ENCODE assay signal across 1 cellular context in genomic region chr21:33542640-33543504, GRCh38.
TF ChIP-seq lines count a peak whose summit lies in the region.

SON (plus strand) TSS chr21:33543038; CDS start chr21:33543093, 55 bp downstream.

TF ChIP-seq in HepG2, 621 proteins besides CTCF, POLR2A, EP300 and RAD21 (continued from another document and continues in another):
- TF ChIP-seq SNAPC4 (CRISPR knock-in tag; IDR thresholded peaks at IDR 0.05) (no peak), ZNF296 (CRISPR knock-in tag; conservative IDR thresholded peaks at IDR 0.05) (no peak), ADNP (CRISPR knock-in tag; IDR thresholded peaks at IDR 0.05) (no peak), SMAD3 (CRISPR knock-in tag; IDR thresholded peaks at IDR 0.05) (peak; percentile 75), MXD3 (CRISPR knock-in tag; IDR thresholded peaks at IDR 0.05) (no peak), MAFF (IDR thresholded peaks at IDR 0.05; ENCODE audit: low read depth, low read length) (peak; percentile 45; the same call in 1 of the 2 replicates), RCOR2 (CRISPR knock-in tag; IDR thresholded peaks at IDR 0.05) (no peak), AHR (CRISPR knock-in tag; IDR thresholded peaks at IDR 0.05) (peak; percentile 10; the same call in 1 of the 2 replicates), HNRNPK (IDR thresholded peaks at IDR 0.05; ENCODE audit: low read depth, low read length, poor library complexity, severe bottlenecking) (no peak), FOSL1 (CRISPR knock-in tag; IDR thresholded peaks at IDR 0.05; ENCODE audit: borderline replicate concordance) (no peak), FOXJ3 (CRISPR knock-in tag; IDR thresholded peaks at IDR 0.05; ENCODE audit: borderline replicate concordance) (no peak), ATF3 (CRISPR knock-in tag; IDR thresholded peaks at IDR 0.05) (no peak; the same call in 1 of the 2 replicates), TFDP1 (CRISPR knock-in tag; IDR thresholded peaks at IDR 0.05; ENCODE audit: borderline replicate concordance) (peak; percentile 75; the same call in 1 of the 2 replicates), BORCS8-MEF2B (CRISPR knock-in tag; IDR thresholded peaks at IDR 0.05) (no peak; the same call in 1 of the 2 replicates), ZNF572 (CRISPR knock-in tag; IDR thresholded peaks at IDR 0.05) (no peak), SIN3B (IDR thresholded peaks at IDR 0.05; ENCODE audit: low read length) (no peak), ZBTB4 (CRISPR knock-in tag; IDR thresholded peaks at IDR 0.05; ENCODE audit: borderline replicate concordance) (no peak), SP4 (CRISPR knock-in tag; IDR thresholded peaks at IDR 0.05) (peak; percentile 80), TEF (CRISPR knock-in tag; IDR thresholded peaks at IDR 0.05) (no peak), ZNF7 (CRISPR knock-in tag; IDR thresholded peaks at IDR 0.05) (no peak), MTF1 (CRISPR knock-in tag; IDR thresholded peaks at IDR 0.05) (peak; percentile 26; the same call in 1 of the 2 replicates), PHF8 (CRISPR knock-in tag; IDR thresholded peaks at IDR 0.05) (peak; percentile 90), NR2F6 (IDR thresholded peaks at IDR 0.05) (no peak), NR2F6 (CRISPR knock-in tag; IDR thresholded peaks at IDR 0.05) (no peak; the same call in 1 of the 2 replicates), ZNF337 (CRISPR knock-in tag; IDR thresholded peaks at IDR 0.05; ENCODE audit: borderline replicate concordance, low read depth) (no peak), THAP7 (CRISPR knock-in tag; IDR thresholded peaks at IDR 0.05) (no peak), TARDBP (CRISPR knock-in tag; IDR thresholded peaks at IDR 0.05) (peak; percentile 60), HOXA3 (CRISPR knock-in tag; IDR thresholded peaks at IDR 0.05) (peak; percentile 99), GPBP1L1 (CRISPR knock-in tag; IDR thresholded peaks at IDR 0.05) (no peak), TBP (CRISPR knock-in tag; IDR thresholded peaks at IDR 0.05) (no peak), BATF2 (CRISPR knock-in tag; IDR thresholded peaks at IDR 0.05) (no peak), SOX6 (IDR thresholded peaks at IDR 0.05) (no peak), SOX6 (CRISPR knock-in tag; IDR thresholded peaks at IDR 0.05) (0 out of 2 replicates have a peak, but pooled peaks have one; percentile 8), ZNF230 (CRISPR knock-in tag; IDR thresholded peaks at IDR 0.05) (no peak), ZNF232 (CRISPR knock-in tag; IDR thresholded peaks at IDR 0.05; ENCODE audit: borderline replicate concordance) (0 out of 2 replicates have a peak, but pooled peaks have one; percentile 9), SP1 (IDR thresholded peaks at IDR 0.05) (no peak), SP1 (CRISPR knock-in tag; IDR thresholded peaks at IDR 0.05) (peak; percentile 26; the same call in 1 of the 2 replicates), ATRX (CRISPR knock-in tag; IDR thresholded peaks at IDR 0.05; ENCODE audit: borderline replicate concordance) (no peak), JUND (CRISPR knock-in tag; IDR thresholded peaks at IDR 0.05) (peak; percentile 29; the same call in 1 of the 2 replicates), TERF1 (CRISPR knock-in tag; IDR thresholded peaks at IDR 0.05) (no peak), HMGXB4 (CRISPR knock-in tag; IDR thresholded peaks at IDR 0.05; ENCODE audit: borderline replicate concordance in 1 of 2, low read depth in 1 of 2) (peak in 1 of 2 experiments; percentile 88; a peak in 2 of 4 replicates), ZNF775 (CRISPR knock-in tag; IDR thresholded peaks at IDR 0.05; ENCODE audit: borderline replicate concordance) (peak; percentile 77; the same call in 1 of the 2 replicates), KLF15 (CRISPR knock-in tag; IDR thresholded peaks at IDR 0.05; ENCODE audit: borderline replicate concordance) (no peak), SNAPC2 (CRISPR knock-in tag; IDR thresholded peaks at IDR 0.05) (no peak), MATR3 (CRISPR knock-in tag; IDR thresholded peaks at IDR 0.05) (no peak), SPEN (CRISPR knock-in tag; IDR thresholded peaks at IDR 0.05; ENCODE audit: low read depth) (peak; percentile 66), ZNF841 (CRISPR knock-in tag; IDR thresholded peaks at IDR 0.05; ENCODE audit: borderline replicate concordance) (no peak), ZNF431 (CRISPR knock-in tag; IDR thresholded peaks at IDR 0.05; ENCODE audit: borderline replicate concordance, low read depth) (no peak), ZFYVE20 (CRISPR knock-in tag; IDR thresholded peaks at IDR 0.05; ENCODE audit: borderline replicate concordance, low read depth) (no peak)
